In genomic region chr7:7583731-7584130, GRCh38 we compare ENCODE assay signal across 23 cellular contexts. TPM values are rescaled to one million over a fixed set of nuclear protein-coding genes. Genes with fewer than 3 reads are reported as not detected.
"Had no signal": no experiment of that assay in that cellular context is flagged by ENCODE, and none has a peak within 500 bp of the region (broad histone marks: within the 10 kb centered on the region; RNA-seq: fewer than 3 reads in every experiment).

No MANE protein-coding gene starts in this region.

- H2AFZ ChIP-seq: hepatocyte had no signal

- H3K27me3 ChIP-seq: heart right ventricle, hepatocyte, right atrium auricular region, right lobe of liver, stomach, testis, thyroid gland, transverse colon, upper lobe of left lung, vagina had no signal

- DNase-seq: heart right ventricle; islet precursor cell; left ventricle myocardium inferior; midbrain; mucosa of descending colon; naive thymus-derived CD8-positive, alpha-beta T cell; nucleus accumbens; right lobe of liver; stimulated activated CD4-positive, alpha-beta T cell treated with anti-CD3 and anti-CD28 coated beads, Interleukin-1b, Interleukin-23, amount 100 ng/mL, for 48 hours; stimulated activated CD4-positive, alpha-beta T cell treated with anti-CD3 and anti-CD28 coated beads, Interleukin-2, amount 100 ng/mL, for 48 hours; stimulated activated naive B cell treated with anti-CD40 and anti-IgM and Interleukin-4, amounts not matched to agents 10 μg/mL and 1 μg/mL and 100 μg/mL, for 72 hours; stimulated activated naive CD8-positive, alpha-beta T cell treated with anti-CD3 and anti-CD28 coated beads, Interleukin-15, Interleukin-2, amounts not matched to agents 100 U/mL and 50 U/mL, for 24 hours; stomach; testis; thyroid gland; transverse colon; upper lobe of left lung had no signal

- H3K36me3 ChIP-seq: left ventricle myocardium inferior, right atrium auricular region, thyroid gland had no signal

- H3K4me1 ChIP-seq: left ventricle myocardium inferior, right atrium auricular region, right lobe of liver, testis, thyroid gland, upper lobe of left lung, vagina had no signal

- H3K79me2 ChIP-seq: hepatocyte had no signal

- H3K4me2 ChIP-seq: hepatocyte, smooth muscle cell had no signal

- H3K4me3 ChIP-seq: heart right ventricle, hepatocyte, left ventricle myocardium inferior, lung, mucosa of descending colon, right atrium auricular region, right lobe of liver, smooth muscle cell, stomach, testis, thyroid gland, transverse colon, upper lobe of left lung, vagina had no signal

- H3K27ac ChIP-seq: heart right ventricle, hepatocyte, left ventricle myocardium inferior, right atrium auricular region, right lobe of liver, stomach, testis, thyroid gland, transverse colon, upper lobe of left lung, vagina had no signal

- H3K9me3 ChIP-seq: heart right ventricle, left ventricle myocardium inferior, mucosa of descending colon, right atrium auricular region, right lobe of liver, stomach, testis, thyroid gland, transverse colon, upper lobe of left lung, vagina had no signal

- ATAC-seq: heart right ventricle; mucosa of descending colon; naive thymus-derived CD8-positive, alpha-beta T cell; right lobe of liver; stimulated activated naive B cell treated with anti-CD40 and anti-IgM and Interleukin-4, amounts not matched to agents 10 μg/mL and 1 μg/mL and 100 μg/mL, for 72 hours; stimulated activated naive CD8-positive, alpha-beta T cell treated with anti-CD3 and anti-CD28 coated beads, Interleukin-15, Interleukin-2, amounts not matched to agents 100 U/mL and 50 U/mL, for 24 hours had no signal

RNA-seq across cellular contexts. Expression of gene COL28A1, which starts 48.1 kb away (rescaled TPM):
- total RNA-seq: pulmonary artery endothelial cell had no signal
- polyA plus RNA-seq: naive thymus-derived CD8-positive, alpha-beta T cell; smooth muscle cell had no signal
